8 cellular contexts compared by ENCODE assay signal in the genomic region with DNA sequence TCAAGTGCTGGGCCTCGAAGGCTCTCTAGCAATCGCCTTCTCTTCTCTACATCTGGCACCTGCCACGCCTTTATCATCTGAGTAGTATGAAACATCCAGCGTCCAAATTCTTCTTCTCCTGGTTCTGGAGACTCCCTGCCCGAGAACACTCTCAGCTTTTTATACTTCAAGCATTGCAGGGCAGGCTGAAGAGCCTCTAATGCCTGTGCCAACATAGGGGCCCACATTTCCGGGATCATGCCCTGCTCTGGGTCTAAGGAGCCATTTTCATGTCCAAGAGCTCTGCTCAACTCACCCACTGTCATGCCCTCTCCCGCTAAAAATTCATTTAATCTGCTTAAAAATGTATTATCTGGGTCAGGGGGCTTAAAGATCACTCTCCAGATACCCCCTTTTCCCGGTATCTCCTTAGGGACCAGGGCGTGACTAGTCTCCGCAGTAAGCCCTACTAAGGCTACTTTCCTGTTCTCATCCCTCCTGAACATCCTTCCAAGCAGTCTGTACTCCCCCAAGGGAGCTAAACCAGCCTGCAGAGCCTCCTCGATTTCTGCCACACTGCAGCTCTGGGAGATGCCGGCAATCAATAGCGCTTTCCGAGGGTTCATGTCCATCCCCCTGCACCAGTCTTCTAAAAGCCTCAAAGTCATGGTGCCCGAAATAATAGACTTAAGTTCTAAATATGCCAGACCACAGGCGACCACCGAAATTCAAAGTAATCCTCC. TPM values are rescaled to one million over a fixed set of nuclear protein-coding genes. Genes with fewer than 3 reads are reported as not detected.
A peak's percentile ranks its signal among the peaks of the same experiment; 100 is the strongest.
DNase-seq lines count a peak whose midpoint lies in the region; ATAC-seq and TF ChIP-seq lines count a peak whose summit lies in the region.

No MANE protein-coding gene starts in this region.

- H3K9me3 ChIP-seq in BLaER1 (no peaks in the 10 kb centered on the region), colonic mucosa (no peaks in the 10 kb centered on the region)

- peaks cover 28 to 33% of the 10 kb centered on the region in 2 donors for H3K4me1 Mint-ChIP-seq in natural killer cell

- H3K4me2 ChIP-seq in BLaER1, result peak overlapping the region; percentile 97

- no peaks in the 10 kb centered on the region for H3K9me3 Mint-ChIP-seq in natural killer cell

- intact Hi-C loops in colonic mucosa (cut with DNase I), result no loop called here
- intact Hi-C loops in natural killer cell (cut with micrococcal nuclease), result loop anchor here (10.0 kb wide), 1 partner anchor 69 kb away; the partner anchor contains the start of gene ITPK1

- H3K4me3 ChIP-seq in BLaER1 (peak overlapping the region; percentile 95), colonic mucosa (peak overlapping the region; percentile 94)
- H3K4me3 ChIP-seq in Jurkat, Clone E6-1 (ENCODE audit: low read length), result peak overlapping the region; percentile 74

- H3K27ac ChIP-seq in BLaER1 (peak overlapping the region; percentile 92), colonic mucosa (peak overlapping the region; percentile 94)

- no peak for TF ChIP-seq CTCF in colonic mucosa (IDR thresholded peaks at IDR 0.05)
- TF ChIP-seq CTCF in natural killer cell (IDR thresholded peaks at IDR 0.05), result no peak

- H3K4me1 ChIP-seq in BLaER1, result peaks cover 35% of the 10 kb centered on the region
- peaks cover 10% of the 10 kb centered on the region for H3K4me1 ChIP-seq in colonic mucosa

- H3K4me3 Mint-ChIP-seq in natural killer cell, result peak overlapping the region; percentile 87

- H3K27me3 ChIP-seq in BLaER1, result no peaks in the 10 kb centered on the region
- H3K27me3 ChIP-seq in colonic mucosa, result no peaks in the 10 kb centered on the region

- ATAC-seq in natural killer cell (no peak), HG02588 (IDR thresholded peaks at IDR 0.05; ENCODE audit: unreplicated experiment) (no peak)

- H3K27ac Mint-ChIP-seq in natural killer cell, result peak overlapping the region; percentile 91 to 94

- H3K36me3 ChIP-seq in BLaER1 (peaks cover 39% of the 10 kb centered on the region), colonic mucosa (no peaks in the 10 kb centered on the region)

- H3K27me3 Mint-ChIP-seq in natural killer cell (ENCODE audit: low read depth in 2 of 2), result no peaks in the 10 kb centered on the region

- H3K36me3 Mint-ChIP-seq in natural killer cell, result no peaks in the 10 kb centered on the region

- H4K20me1 ChIP-seq in BLaER1, result peaks cover 19% of the 10 kb centered on the region

- peak overlapping the region; percentile 93 for H3K9ac ChIP-seq in BLaER1
- peak overlapping the region; percentile 87 to 100 for H3K9ac ChIP-seq in colonic mucosa (ENCODE audit: low read depth in 2 of 2, low read length in 2 of 2)

- DNase-seq in Jurkat, Clone E6-1 (ENCODE audit: low read depth, low spot score), result no peak
- DNase-seq in colonic mucosa (no peak), natural killer cell (no peak), LoVo (ENCODE audit: low spot score) (no peak)
- no peak for DNase-seq in NK-92 treated with Interleukin-12 subunit alpha and Interleukin-12 subunit beta, amount 100 ng/mL, for 24 hours (lab: John Stamatoyannopoulos, UW)
- no peak for DNase-seq in activated CD8-positive, alpha-beta memory T cell treated with anti-CD3 and anti-CD28 coated beads, Interleukin-2, amount 50 U/mL, for 4 hours

RNA-seq across cellular contexts. Expression of gene MOAP1, which starts 0.9 kb away (rescaled TPM):
- polyA plus RNA-seq in Jurkat, Clone E6-1 (2012; ENCODE audit: insufficient read depth, insufficient read length), result 24.4 TPM
- 10 to 100 TPM; 12.8 to 22.4 TPM for total RNA-seq in colonic mucosa
- 100 to 1,000 TPM in 1 of 3 donors, 10 to 100 TPM in 2; 89.5 to 106 (median 91.4) TPM for total RNA-seq in natural killer cell

RNA-seq across cellular contexts. Expression of gene LYSET, which starts 1.4 kb away (rescaled TPM):
- 24.7 TPM for polyA plus RNA-seq in Jurkat, Clone E6-1 (2012; ENCODE audit: insufficient read depth, insufficient read length)
- 10 to 100 TPM; 31.3 to 36.8 TPM for total RNA-seq in colonic mucosa
- 10 to 100 TPM in 1 of 3 donors, 1 to 10 TPM in 2; 6.1 to 13.1 (median 9.0) TPM for total RNA-seq in natural killer cell

RNA-seq across cellular contexts. Expression of gene GON7, which starts 23.1 kb away (rescaled TPM):
- polyA plus RNA-seq in Jurkat, Clone E6-1 (2012; ENCODE audit: insufficient read depth, insufficient read length), result 27.2 TPM
- total RNA-seq in colonic mucosa (10 to 100 TPM; 21.2 to 25.1 TPM), natural killer cell (1 to 10 TPM; 3.2 to 6.6 (median 5.2) TPM)

RNA-seq across cellular contexts. Expression of gene UBR7, which starts 23.3 kb away (rescaled TPM):
- 73.1 TPM for polyA plus RNA-seq in Jurkat, Clone E6-1 (2012; ENCODE audit: insufficient read depth, insufficient read length)
- 10 to 100 TPM; 22.4 to 35.5 TPM for total RNA-seq in colonic mucosa
- 10 to 100 TPM; 17.0 to 23.4 (median 18.6) TPM for total RNA-seq in natural killer cell
